In genomic region chr20:56316051-56316450, GRCh38 we compare ENCODE assay signal across 31 cellular contexts.
"Had no signal": no experiment of that assay in that cellular context is flagged by ENCODE, and none has a peak within 500 bp of the region (broad histone marks: within the 10 kb centered on the region; RNA-seq: fewer than 3 reads in every experiment).

No MANE protein-coding gene starts in this region.

- H3K36me3 ChIP-seq: brain microvascular endothelial cell, colonic mucosa, SJCRH30, WERI-Rb-1 had no signal

- DNase-seq: activated CD4-positive, alpha-beta memory T cell treated with anti-CD3 and anti-CD28 coated beads, Interleukin-2, amount 10 ng/mL, durations not matched to agents 7 days and 5 days; activated CD4-positive, alpha-beta T cell treated with anti-CD3 and anti-CD28 coated beads for 1 hour; activated CD4-positive, alpha-beta T cell treated with anti-CD3 and anti-CD28 coated beads for 48 hours; activated CD4-positive, CD25-positive, alpha-beta regulatory T cell; activated CD8-positive, alpha-beta memory T cell treated with anti-CD3 and anti-CD28 coated beads for 24 hours; activated CD8-positive, alpha-beta memory T cell treated with anti-CD3 and anti-CD28 coated beads, Interleukin-2, amount 10 ng/mL, durations not matched to agents 7 days and 5 days; activated CD8-positive, alpha-beta memory T cell treated with anti-CD3 and anti-CD28 coated beads, Interleukin-2, amount 50 U/mL, for 48 hours; activated effector memory CD4-positive, alpha-beta T cell treated with Interleukin-2 at 50 U/mL for 16 hours; activated naive CD4-positive, alpha-beta T cell; activated naive CD4-positive, alpha-beta T cell treated with anti-CD3 and anti-CD28 coated beads, Interleukin-2, amount 50 U/mL, for 16 hours; activated naive CD8-positive, alpha-beta T cell treated with anti-CD3 and anti-CD28 coated beads for 36 hours; activated T-cell treated with anti-CD3 and anti-CD28 coated beads, Interleukin-2, amount 50 U/mL, for 48 hours; amniotic stem cell; brain microvascular endothelial cell; central memory CD4-positive, alpha-beta T cell; colonic mucosa; NCI-H1092; NCI-H1417; NCI-H187 treated with DMSO at 0.1 percent for 48 hours; NCI-H2081; NCI-H2171 treated with DMSO at 0.1 percent for 48 hours; NCI-H226; NCI-H446 treated with DMSO at 0.1 percent for 48 hours; NCI-H524; NCI-H82; SHP77; SJCRH30; T1000; WERI-Rb-1 had no signal

- H3K4me1 ChIP-seq: colonic mucosa, SJCRH30 had no signal

- ATAC-seq: activated CD8-positive, alpha-beta memory T cell treated with anti-CD3 and anti-CD28 coated beads, Interleukin-2, amount 10 ng/mL, durations not matched to agents 7 days and 5 days; Panc1 had no signal

- H3K27ac ChIP-seq: brain microvascular endothelial cell, colonic mucosa, SJCRH30, SK-N-MC, WERI-Rb-1 had no signal

- H3K27me3 ChIP-seq: brain microvascular endothelial cell, colonic mucosa, SJCRH30 had no signal

- H3K4me3 ChIP-seq: colonic mucosa, SJCRH30, SK-N-MC had no signal

- H3K9me3 ChIP-seq: colonic mucosa, SJCRH30 had no signal
